10 cellular contexts compared by ENCODE assay signal in the genomic region with DNA sequence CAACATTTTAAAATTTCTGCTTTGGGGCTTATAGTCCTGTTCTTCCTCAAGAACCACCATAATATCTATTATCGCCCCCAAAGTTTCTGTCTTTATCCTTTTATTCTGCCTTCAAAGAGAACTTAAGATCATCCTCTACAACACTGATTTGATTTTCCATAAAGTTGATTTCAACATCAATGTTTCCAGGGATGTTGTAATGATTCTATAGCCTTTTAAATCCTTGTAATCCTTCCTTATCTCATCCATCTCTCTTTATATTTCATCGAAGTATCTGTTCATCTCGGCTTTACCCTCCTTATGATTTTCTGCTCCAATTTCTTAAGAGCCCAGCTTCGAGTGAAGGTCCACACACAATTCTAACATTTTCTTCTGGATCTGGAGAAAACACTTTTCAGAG.
"Had no signal": no experiment of that assay in that cellular context is flagged by ENCODE, and none has a peak within 500 bp of the region (broad histone marks: within the 10 kb centered on the region; RNA-seq: fewer than 3 reads in every experiment).

No MANE protein-coding gene starts in this region.

- H3K27ac Mint-ChIP-seq: HFFc6, IgD-negative memory B cell had no signal

- ATAC-seq: HCT116, HepG2 had no signal

- DNase-seq: GM23248, GOT3, H7, HFFc6, KBM-7 had no signal

- H3K4me3 Mint-ChIP-seq: HFFc6, IgD-negative memory B cell had no signal

- H3K4me3 ChIP-seq: GM23248, HAP-1 had no signal

- FAIRE-seq: HepG2 had no signal

- H3K4me1 ChIP-seq: HAP-1 had no signal

- H3K27ac ChIP-seq: GM23248, HL-60 had no signal

- H3K36me3 Mint-ChIP-seq: IgD-negative memory B cell had no signal

- H3K36me3 ChIP-seq: HAP-1 had no signal

- H3K9me3 ChIP-seq: HAP-1 had no signal

- H3K9me3 Mint-ChIP-seq: HFFc6 had no signal

- H3K4me1 Mint-ChIP-seq: IgD-negative memory B cell had no signal
